In genomic region chr7:16644624-16644986, GRCh38 we compare ENCODE assay signal across 8 cellular contexts. TPM values are rescaled to one million over a fixed set of nuclear protein-coding genes. Genes with fewer than 3 reads are reported as not detected.
DNase-seq lines count a peak whose midpoint lies in the region; ATAC-seq and TF ChIP-seq lines count a peak whose summit lies in the region.

No MANE protein-coding gene starts in this region.

- H3K27me3 ChIP-seq in ascending aorta (no peaks in the 10 kb centered on the region), iPS-15b (ENCODE audit: control insufficient read depth, insufficient read depth, low read length) (peaks cover 7% of the 10 kb centered on the region), spleen (replicated peaks in 1 of 7) (no peaks in the 10 kb centered on the region)

- H3K4me1 Mint-ChIP-seq in T-helper 2 cell treated with Interferon-gamma antibody and Interleukin-4, amounts not matched to agents 5 μg/mL and 100 μg/mL, for 36 hours (ENCODE audit: low read depth): peaks cover 49% of the 10 kb centered on the region

- no peaks in the 10 kb centered on the region for H3K9me3 Mint-ChIP-seq in T-helper 2 cell treated with Interferon-gamma antibody and Interleukin-4, amounts not matched to agents 5 μg/mL and 100 μg/mL, for 36 hours

- no peaks in the 10 kb centered on the region for H3K27me3 Mint-ChIP-seq in T-helper 2 cell treated with Interferon-gamma antibody and Interleukin-4, amounts not matched to agents 5 μg/mL and 100 μg/mL, for 36 hours (ENCODE audit: low read depth)

- peak; percentile 68 for DNase-seq in AG08396 (ENCODE audit: low spot score)
- DNase-seq in HUDEP-2 (lab: John Stamatoyannopoulos, UW; ENCODE audit: unreplicated experiment in 76 of 76): peak in 73 of 76 experiments; percentile 17 to 84 (median 69)
- peak; percentile 27 for DNase-seq in T-helper 2 cell treated with Interferon-gamma antibody and Interleukin-4, amounts not matched to agents 5 μg/mL and 100 μg/mL, for 36 hours (ENCODE audit: low spot score)
- peak in 1 of 2 donors; percentile 79 for DNase-seq in ascending aorta (ENCODE audit: low spot score in 2 of 2)
- DNase-seq in spleen: peak; percentile 92
- DNase-seq in OCI-M2 (lab: John Stamatoyannopoulos, UW; ENCODE audit: unreplicated experiment): no peak

- no peak for ATAC-seq in GM19455 (IDR thresholded peaks at IDR 0.05; ENCODE audit: unreplicated experiment)

- H3K36me3 ChIP-seq in ascending aorta (no peaks in the 10 kb centered on the region), iPS-15b (ENCODE audit: control insufficient read depth, insufficient read depth, low read length) (no peaks in the 10 kb centered on the region), spleen (no peaks in the 10 kb centered on the region)

- WGBS in spleen, 5 donors: 0 to 1% (median 1%) methylated on average over 20 to 22 of the region's 22 CpGs

- TF ChIP-seq CTCF in ascending aorta (IDR thresholded peaks at IDR 0.05) (no peak), spleen (IDR thresholded peaks at IDR 0.05 in 8 of 11, conservative IDR thresholded peaks at IDR 0.05 in 3 of 11) (no peak)

- H3K36me3 Mint-ChIP-seq in T-helper 2 cell treated with Interferon-gamma antibody and Interleukin-4, amounts not matched to agents 5 μg/mL and 100 μg/mL, for 36 hours (ENCODE audit: low read depth): peaks cover 17% of the 10 kb centered on the region

- intact Hi-C loops in ascending aorta (cut with DNase I): no loop called here
- intact Hi-C loops in spleen (cut with DNase I; ENCODE audit: low total_unique reads): no loop called here

- H3K4me3 Mint-ChIP-seq in T-helper 2 cell treated with Interferon-gamma antibody and Interleukin-4, amounts not matched to agents 5 μg/mL and 100 μg/mL, for 36 hours: peak overlapping the region; percentile 98

- peak overlapping the region; percentile 61 for H3K9ac ChIP-seq in iPS-15b (ENCODE audit: low read depth, low read length)

- TF ChIP-seq POLR2A in spleen (IDR thresholded peaks at IDR 0.05): no peak

- H3K4me3 ChIP-seq in ascending aorta: peak overlapping the region; percentile 81 to 96
- peak overlapping the region; percentile 89 for H3K4me3 ChIP-seq in iPS-15b (ENCODE audit: low read depth, low read length)
- peak overlapping the region; percentile 71 to 99 (median 94) for H3K4me3 ChIP-seq in spleen

- H3K9me3 ChIP-seq in ascending aorta (no peaks in the 10 kb centered on the region), iPS-15b (ENCODE audit: control insufficient read depth, insufficient read depth, low read length) (no peaks in the 10 kb centered on the region), spleen (no peaks in the 10 kb centered on the region)

- peak overlapping the region; percentile 83 to 88 for H3K27ac ChIP-seq in ascending aorta
- peak overlapping the region; percentile 84 to 96 (median 92) for H3K27ac ChIP-seq in spleen

- H3K27ac Mint-ChIP-seq in T-helper 2 cell treated with Interferon-gamma antibody and Interleukin-4, amounts not matched to agents 5 μg/mL and 100 μg/mL, for 36 hours: peak overlapping the region; percentile 71

- H3K4me1 ChIP-seq in ascending aorta (peaks cover 0 to 20% of the 10 kb centered on the region in 2 donors), iPS-15b (ENCODE audit: control insufficient read depth, insufficient read depth, low read length) (peaks cover 19% of the 10 kb centered on the region), spleen (peaks cover 23 to 64% (median 51%) of the 10 kb centered on the region in 6 donors)

RNA-seq across cellular contexts. Expression of gene ANKMY2, which starts 0.9 kb away (rescaled TPM):
- total RNA-seq in ascending aorta: 11.2 TPM
- 10 to 100 TPM; 10.6 to 19.9 (median 13.4) TPM for total RNA-seq in spleen
- polyA plus RNA-seq in spleen: 1 to 10 TPM; 4.6 to 9.1 (median 5.9) TPM

RNA-seq across cellular contexts. Expression of gene BZW2, which starts 1.4 kb away (rescaled TPM):
- 18.0 TPM for total RNA-seq in ascending aorta
- 10 to 100 TPM; 19.4 to 36.8 (median 26.6) TPM for total RNA-seq in spleen
- polyA plus RNA-seq in spleen: 10 to 100 TPM; 23.2 to 40.5 (median 28.8) TPM
